1 cellular context compared by ENCODE assay signal in the genomic region with DNA sequence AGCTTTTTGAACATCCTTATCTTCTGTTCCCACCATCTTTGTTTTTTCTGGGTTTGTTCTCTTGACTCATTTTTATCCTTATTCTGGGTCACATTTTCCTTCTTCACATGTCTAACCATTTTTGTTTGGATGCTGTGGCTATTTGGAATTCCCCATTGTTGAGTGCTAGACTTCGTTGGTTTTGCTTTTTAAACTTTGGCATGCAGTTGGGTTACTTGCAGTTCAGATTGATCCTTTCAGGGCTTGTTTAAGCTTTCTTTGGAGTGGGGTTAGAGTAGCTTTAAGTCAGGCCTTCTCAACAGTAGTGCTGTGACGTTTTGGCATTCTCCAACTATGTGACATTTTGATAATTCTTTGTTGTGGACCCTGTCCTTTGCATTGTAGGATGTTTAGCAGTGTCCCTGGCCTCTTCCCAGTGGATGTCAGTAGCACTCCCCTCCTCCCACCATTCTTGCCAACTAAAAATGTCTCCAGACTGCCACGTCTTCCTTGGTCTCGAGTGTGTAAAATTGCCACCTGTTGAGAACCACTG.
TF ChIP-seq lines count a peak whose summit lies in the region.

No MANE protein-coding gene starts in this region.

TF ChIP-seq in GM23338, 12 proteins besides CTCF, POLR2A, EP300 and RAD21:
- TF ChIP-seq, protein P1, sequence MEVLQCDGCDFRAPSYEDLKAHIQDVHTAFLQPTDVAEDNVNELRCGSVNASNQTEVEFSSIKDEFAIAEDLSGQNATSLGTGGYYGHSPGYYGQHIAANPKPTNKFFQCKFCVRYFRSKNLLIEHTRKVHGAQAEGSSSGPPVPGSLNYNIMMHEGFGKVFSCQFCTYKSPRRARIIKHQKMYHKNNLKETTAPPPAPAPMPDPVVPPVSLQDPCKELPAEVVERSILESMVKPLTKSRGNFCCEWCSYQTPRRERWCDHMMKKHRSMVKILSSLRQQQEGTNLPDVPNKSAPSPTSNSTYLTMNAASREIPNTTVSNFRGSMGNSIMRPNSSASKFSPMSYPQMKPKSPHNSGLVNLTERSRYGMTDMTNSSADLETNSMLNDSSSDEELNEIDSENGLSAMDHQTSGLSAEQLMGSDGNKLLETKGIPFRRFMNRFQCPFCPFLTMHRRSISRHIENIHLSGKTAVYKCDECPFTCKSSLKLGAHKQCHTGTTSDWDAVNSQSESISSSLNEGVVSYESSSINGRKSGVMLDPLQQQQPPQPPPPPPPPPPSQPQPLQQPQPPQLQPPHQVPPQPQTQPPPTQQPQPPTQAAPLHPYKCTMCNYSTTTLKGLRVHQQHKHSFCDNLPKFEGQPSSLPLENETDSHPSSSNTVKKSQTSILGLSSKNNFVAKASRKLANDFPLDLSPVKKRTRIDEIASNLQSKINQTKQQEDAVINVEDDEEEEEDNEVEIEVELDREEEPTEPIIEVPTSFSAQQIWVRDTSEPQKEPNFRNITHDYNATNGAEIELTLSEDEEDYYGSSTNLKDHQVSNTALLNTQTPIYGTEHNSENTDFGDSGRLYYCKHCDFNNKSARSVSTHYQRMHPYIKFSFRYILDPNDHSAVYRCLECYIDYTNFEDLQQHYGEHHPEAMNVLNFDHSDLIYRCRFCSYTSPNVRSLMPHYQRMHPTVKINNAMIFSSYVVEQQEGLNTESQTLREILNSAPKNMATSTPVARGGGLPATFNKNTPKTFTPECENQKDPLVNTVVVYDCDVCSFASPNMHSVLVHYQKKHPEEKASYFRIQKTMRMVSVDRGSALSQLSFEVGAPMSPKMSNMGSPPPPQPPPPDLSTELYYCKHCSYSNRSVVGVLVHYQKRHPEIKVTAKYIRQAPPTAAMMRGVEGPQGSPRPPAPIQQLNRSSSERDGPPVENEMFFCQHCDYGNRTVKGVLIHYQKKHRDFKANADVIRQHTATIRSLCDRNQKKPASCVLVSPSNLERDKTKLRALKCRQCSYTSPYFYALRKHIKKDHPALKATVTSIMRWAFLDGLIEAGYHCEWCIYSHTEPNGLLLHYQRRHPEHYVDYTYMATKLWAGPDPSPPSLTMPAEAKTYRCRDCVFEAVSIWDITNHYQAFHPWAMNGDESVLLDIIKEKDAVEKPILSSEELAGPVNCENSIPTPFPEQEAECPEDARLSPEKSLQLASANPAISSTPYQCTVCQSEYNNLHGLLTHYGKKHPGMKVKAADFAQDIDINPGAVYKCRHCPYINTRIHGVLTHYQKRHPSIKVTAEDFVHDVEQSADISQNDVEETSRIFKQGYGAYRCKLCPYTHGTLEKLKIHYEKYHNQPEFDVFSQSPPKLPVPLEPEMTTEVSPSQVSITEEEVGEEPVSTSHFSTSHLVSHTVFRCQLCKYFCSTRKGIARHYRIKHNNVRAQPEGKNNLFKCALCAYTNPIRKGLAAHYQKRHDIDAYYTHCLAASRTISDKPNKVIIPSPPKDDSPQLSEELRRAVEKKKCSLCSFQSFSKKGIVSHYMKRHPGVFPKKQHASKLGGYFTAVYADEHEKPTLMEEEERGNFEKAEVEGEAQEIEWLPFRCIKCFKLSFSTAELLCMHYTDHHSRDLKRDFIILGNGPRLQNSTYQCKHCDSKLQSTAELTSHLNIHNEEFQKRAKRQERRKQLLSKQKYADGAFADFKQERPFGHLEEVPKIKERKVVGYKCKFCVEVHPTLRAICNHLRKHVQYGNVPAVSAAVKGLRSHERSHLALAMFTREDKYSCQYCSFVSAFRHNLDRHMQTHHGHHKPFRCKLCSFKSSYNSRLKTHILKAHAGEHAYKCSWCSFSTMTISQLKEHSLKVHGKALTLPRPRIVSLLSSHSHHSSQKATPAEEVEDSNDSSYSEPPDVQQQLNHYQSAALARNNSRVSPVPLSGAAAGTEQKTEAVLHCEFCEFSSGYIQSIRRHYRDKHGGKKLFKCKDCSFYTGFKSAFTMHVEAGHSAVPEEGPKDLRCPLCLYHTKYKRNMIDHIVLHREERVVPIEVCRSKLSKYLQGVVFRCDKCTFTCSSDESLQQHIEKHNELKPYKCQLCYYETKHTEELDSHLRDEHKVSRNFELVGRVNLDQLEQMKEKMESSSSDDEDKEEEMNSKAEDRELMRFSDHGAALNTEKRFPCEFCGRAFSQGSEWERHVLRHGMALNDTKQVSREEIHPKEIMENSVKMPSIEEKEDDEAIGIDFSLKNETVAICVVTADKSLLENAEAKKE (CRISPR knock-in tag; IDR thresholded peaks at IDR 0.05): no peak
- TF ChIP-seq ZNF331 (CRISPR knock-in tag; IDR thresholded peaks at IDR 0.05; ENCODE audit: low read depth) (no peak), POLR2AphosphoS5 (IDR thresholded peaks at IDR 0.05; ENCODE audit: low read depth) (no peak), CREB1 (CRISPR knock-in tag; IDR thresholded peaks at IDR 0.05; ENCODE audit: low read depth) (no peak), JUNB (IDR thresholded peaks at IDR 0.05; ENCODE audit: unreplicated experiment) (no peak)
- TF ChIP-seq, protein P2, sequence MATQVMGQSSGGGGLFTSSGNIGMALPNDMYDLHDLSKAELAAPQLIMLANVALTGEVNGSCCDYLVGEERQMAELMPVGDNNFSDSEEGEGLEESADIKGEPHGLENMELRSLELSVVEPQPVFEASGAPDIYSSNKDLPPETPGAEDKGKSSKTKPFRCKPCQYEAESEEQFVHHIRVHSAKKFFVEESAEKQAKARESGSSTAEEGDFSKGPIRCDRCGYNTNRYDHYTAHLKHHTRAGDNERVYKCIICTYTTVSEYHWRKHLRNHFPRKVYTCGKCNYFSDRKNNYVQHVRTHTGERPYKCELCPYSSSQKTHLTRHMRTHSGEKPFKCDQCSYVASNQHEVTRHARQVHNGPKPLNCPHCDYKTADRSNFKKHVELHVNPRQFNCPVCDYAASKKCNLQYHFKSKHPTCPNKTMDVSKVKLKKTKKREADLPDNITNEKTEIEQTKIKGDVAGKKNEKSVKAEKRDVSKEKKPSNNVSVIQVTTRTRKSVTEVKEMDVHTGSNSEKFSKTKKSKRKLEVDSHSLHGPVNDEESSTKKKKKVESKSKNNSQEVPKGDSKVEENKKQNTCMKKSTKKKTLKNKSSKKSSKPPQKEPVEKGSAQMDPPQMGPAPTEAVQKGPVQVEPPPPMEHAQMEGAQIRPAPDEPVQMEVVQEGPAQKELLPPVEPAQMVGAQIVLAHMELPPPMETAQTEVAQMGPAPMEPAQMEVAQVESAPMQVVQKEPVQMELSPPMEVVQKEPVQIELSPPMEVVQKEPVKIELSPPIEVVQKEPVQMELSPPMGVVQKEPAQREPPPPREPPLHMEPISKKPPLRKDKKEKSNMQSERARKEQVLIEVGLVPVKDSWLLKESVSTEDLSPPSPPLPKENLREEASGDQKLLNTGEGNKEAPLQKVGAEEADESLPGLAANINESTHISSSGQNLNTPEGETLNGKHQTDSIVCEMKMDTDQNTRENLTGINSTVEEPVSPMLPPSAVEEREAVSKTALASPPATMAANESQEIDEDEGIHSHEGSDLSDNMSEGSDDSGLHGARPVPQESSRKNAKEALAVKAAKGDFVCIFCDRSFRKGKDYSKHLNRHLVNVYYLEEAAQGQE (IDR thresholded peaks at IDR 0.05; ENCODE audit: unreplicated experiment): no peak
